In the genomic region with DNA sequence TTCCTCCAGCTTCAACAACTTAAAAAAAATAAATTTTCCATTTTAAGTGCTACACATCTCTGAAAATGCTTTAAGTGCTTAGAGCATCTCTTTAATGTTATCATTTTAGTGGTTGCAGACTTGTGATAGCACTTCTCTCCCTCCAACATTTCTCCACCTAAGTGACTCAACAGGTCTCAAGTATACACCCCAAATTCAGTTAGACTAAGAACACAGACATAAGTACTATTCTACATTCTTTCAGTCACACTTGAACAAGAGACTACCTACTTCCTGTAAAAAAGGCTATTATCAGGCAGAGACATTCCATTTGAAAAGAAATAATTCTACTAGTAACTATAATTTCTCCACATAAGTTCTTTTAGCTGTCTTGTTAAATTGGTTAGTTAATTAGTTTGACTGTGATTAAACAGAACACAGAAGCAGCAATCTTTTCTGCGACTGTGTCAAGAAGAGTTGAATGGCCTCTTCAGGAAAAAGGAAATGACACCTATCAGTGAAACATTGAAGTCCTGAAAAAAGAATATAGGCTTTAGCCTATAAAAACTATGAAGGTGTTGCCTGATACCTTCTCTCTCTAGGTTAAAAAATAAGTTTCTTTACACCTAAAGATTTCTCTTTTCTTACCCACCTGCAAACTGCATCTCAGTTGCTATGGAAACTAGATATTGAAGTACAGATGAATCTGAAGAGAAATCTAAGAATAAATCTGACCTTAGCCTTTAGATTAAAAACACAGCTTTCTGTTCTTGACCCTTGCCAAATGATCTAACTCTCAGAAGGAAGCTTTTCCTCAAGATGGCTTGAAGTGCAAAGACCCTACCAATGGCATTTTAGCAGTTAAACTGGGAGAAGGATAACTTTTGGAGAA, we compare ENCODE assay signal across 1 cellular context.
TF ChIP-seq lines count a peak whose summit lies in the region.

No MANE protein-coding gene starts in this region.

TF ChIP-seq in GM12878, 131 proteins besides CTCF, POLR2A, EP300 and RAD21:
- TF ChIP-seq, protein P1, sequence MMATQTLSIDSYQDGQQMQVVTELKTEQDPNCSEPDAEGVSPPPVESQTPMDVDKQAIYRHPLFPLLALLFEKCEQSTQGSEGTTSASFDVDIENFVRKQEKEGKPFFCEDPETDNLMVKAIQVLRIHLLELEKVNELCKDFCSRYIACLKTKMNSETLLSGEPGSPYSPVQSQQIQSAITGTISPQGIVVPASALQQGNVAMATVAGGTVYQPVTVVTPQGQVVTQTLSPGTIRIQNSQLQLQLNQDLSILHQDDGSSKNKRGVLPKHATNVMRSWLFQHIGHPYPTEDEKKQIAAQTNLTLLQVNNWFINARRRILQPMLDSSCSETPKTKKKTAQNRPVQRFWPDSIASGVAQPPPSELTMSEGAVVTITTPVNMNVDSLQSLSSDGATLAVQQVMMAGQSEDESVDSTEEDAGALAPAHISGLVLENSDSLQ (IDR thresholded peaks at IDR 0.05): no peak
- TF ChIP-seq HCFC1 (IDR thresholded peaks at IDR 0.05; ENCODE audit: low read length) (no peak), GABPA (IDR thresholded peaks at IDR 0.05; ENCODE audit: low read depth) (0 out of 2 replicates have a peak, but pooled peaks have one; percentile 43), POLR2AphosphoS5 (IDR thresholded peaks at IDR 0.05; ENCODE audit: low read length) (no peak), CBFB (IDR thresholded peaks at IDR 0.05; ENCODE audit: low read depth) (no peak), MTA2 (IDR thresholded peaks at IDR 0.05; ENCODE audit: low read depth) (no peak)
- TF ChIP-seq, protein P2, sequence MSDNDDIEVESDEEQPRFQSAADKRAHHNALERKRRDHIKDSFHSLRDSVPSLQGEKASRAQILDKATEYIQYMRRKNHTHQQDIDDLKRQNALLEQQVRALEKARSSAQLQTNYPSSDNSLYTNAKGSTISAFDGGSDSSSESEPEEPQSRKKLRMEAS (IDR thresholded peaks at IDR 0.05; ENCODE audit: low read depth, low read length): no peak
